13 cellular contexts compared by ENCODE assay signal in genomic region chr6:109772961-109773431, GRCh38.
DNase-seq lines count a peak whose midpoint lies in the region; ATAC-seq and TF ChIP-seq lines count a peak whose summit lies in the region.
"Had no signal": no experiment of that assay in that cellular context is flagged by ENCODE, and none has a peak within 500 bp of the region (broad histone marks: within the 10 kb centered on the region; RNA-seq: fewer than 3 reads in every experiment).

No MANE protein-coding gene starts in this region.

- no peak overlapping the region for H3K27ac Mint-ChIP-seq in activated CD4-positive, alpha-beta T cell treated with anti-CD3 and anti-CD28 coated beads, Interleukin-2, amount 10 ng/mL, durations not matched to agents 7 days and 5 days
- H3K27ac Mint-ChIP-seq: endodermal cell had no signal

- TF ChIP-seq CTCF in choroid plexus epithelial cell (conservative IDR thresholded peaks at IDR 0.05; ENCODE audit: low read depth, low read length) = no peak

- DNase-seq in DMS 273 (lab: John Stamatoyannopoulos, UW; ENCODE audit: unreplicated experiment) (peak; percentile 2), DMS 273 treated with DMSO at 0.1 percent for 48 hours (lab: John Stamatoyannopoulos, UW) (no peak), NCI-H2196 (lab: John Stamatoyannopoulos, UW; ENCODE audit: unreplicated experiment) (peak; percentile 43), choroid plexus epithelial cell (ENCODE audit: low read depth) (peak; percentile 90), pons (ENCODE audit: low spot score) (peak; percentile 15)
- no peak for DNase-seq in activated CD4-positive, alpha-beta T cell treated with anti-CD3 and anti-CD28 coated beads, Interleukin-2, amount 10 ng/mL, durations not matched to agents 7 days and 5 days
- DNase-seq in activated CD8-positive, alpha-beta memory T cell treated with anti-CD3 and anti-CD28 coated beads for 24 hours = no peak
- DNase-seq: endodermal cell, head of caudate nucleus, mesendoderm, NCI-H1694, Peyer's patch had no signal

- H3K4me1 Mint-ChIP-seq in activated CD4-positive, alpha-beta T cell treated with anti-CD3 and anti-CD28 coated beads, Interleukin-2, amount 10 ng/mL, durations not matched to agents 7 days and 5 days = peaks cover 7% of the 10 kb centered on the region

- POLR2A ChIA-PET in activated CD4-positive, alpha-beta T cell treated with anti-CD3 and anti-CD28 coated beads, Interleukin-2, amount 10 ng/mL, durations not matched to agents 7 days and 5 days (lab: Charles Lee) = no interaction called here

- no peak overlapping the region for H3K4me3 Mint-ChIP-seq in activated CD4-positive, alpha-beta T cell treated with anti-CD3 and anti-CD28 coated beads, Interleukin-2, amount 10 ng/mL, durations not matched to agents 7 days and 5 days
- H3K4me3 Mint-ChIP-seq: endodermal cell had no signal

- CTCF ChIA-PET in activated CD4-positive, alpha-beta T cell treated with anti-CD3 and anti-CD28 coated beads, Interleukin-2, amount 10 ng/mL, durations not matched to agents 7 days and 5 days (lab: Charles Lee) = interaction anchor here (0.6 kb wide), 1 partner anchor 1489 kb away, joined by 3 read pairs; no protein-coding TSS in a partner anchor

- H3K9me3 Mint-ChIP-seq in activated CD4-positive, alpha-beta T cell treated with anti-CD3 and anti-CD28 coated beads, Interleukin-2, amount 10 ng/mL, durations not matched to agents 7 days and 5 days = peaks cover 4% of the 10 kb centered on the region

- H3K36me3 Mint-ChIP-seq in activated CD4-positive, alpha-beta T cell treated with anti-CD3 and anti-CD28 coated beads, Interleukin-2, amount 10 ng/mL, durations not matched to agents 7 days and 5 days (ENCODE audit: low read depth) = peaks cover 6% of the 10 kb centered on the region

- ATAC-seq in HG02763 (IDR thresholded peaks at IDR 0.05; ENCODE audit: unreplicated experiment) = no peak

- H3K27me3 Mint-ChIP-seq in activated CD4-positive, alpha-beta T cell treated with anti-CD3 and anti-CD28 coated beads, Interleukin-2, amount 10 ng/mL, durations not matched to agents 7 days and 5 days = no peaks in the 10 kb centered on the region

- H3K4me3 ChIP-seq in choroid plexus epithelial cell (ENCODE audit: low read depth, low read length) = no peak overlapping the region
- H3K4me3 ChIP-seq: Peyer's patch had no signal

Comparison
In these comparisons a context has a peak if more than half of its experiments do, and no peak if none do; other contexts are left out.
1. DNase-seq: peak in DMS 273 (single experiment), NCI-H2196 (single experiment), choroid plexus epithelial cell (single experiment) and pons (single experiment); none in DMS 273 treated with DMSO at 0.1 percent for 48 hours (single experiment), activated CD4-positive, alpha-beta T cell treated with anti-CD3 and anti-CD28 coated beads, Interleukin-2, amount 10 ng/mL, durations not matched to agents 7 days and 5 days (single experiment) and activated CD8-positive, alpha-beta memory T cell treated with anti-CD3 and anti-CD28 coated beads for 24 hours (single experiment).